ENCODE assay signal across 25 cellular contexts in the genomic region with DNA sequence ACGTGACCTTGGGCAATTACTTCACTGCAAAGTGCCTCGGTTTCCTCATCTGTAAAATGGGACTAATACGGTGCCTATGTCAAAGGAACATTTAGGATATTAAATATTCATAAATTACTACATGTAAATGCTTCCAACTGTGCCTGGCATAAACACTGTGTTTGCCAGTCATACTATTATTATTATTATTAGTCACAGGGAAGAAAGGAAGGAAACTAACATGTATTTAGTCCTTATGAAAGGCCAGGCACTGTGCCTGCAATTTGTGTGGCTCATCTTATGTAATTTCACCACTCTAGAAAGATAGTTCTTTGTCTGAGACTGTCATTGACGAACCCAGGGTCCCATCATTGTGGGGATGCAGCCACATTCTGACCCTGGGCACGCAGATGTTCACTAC. TPM values are rescaled to one million over a fixed set of nuclear protein-coding genes. Genes with fewer than 3 reads are reported as not detected.
A peak's percentile ranks its signal among the peaks of the same experiment; 100 is the strongest.
DNase-seq lines count a peak whose midpoint lies in the region; TF ChIP-seq lines count a peak whose summit lies in the region.
"Had no signal": no experiment of that assay in that cellular context is flagged by ENCODE, and none has a peak within 500 bp of the region (broad histone marks: within the 10 kb centered on the region; RNA-seq: fewer than 3 reads in every experiment).

No MANE protein-coding gene starts in this region.

- DNase-seq in GM23248 (peak; percentile 26), dermis blood vessel endothelial cell (peak; percentile 63), lung microvascular endothelial cell (ENCODE audit: low read depth in 2 of 2) (peak; percentile 64 to 72), osteoblast (ENCODE audit: insufficient read length, low spot score, missing footprints) (peak; percentile 80), iPS-NIHi11 (ENCODE audit: low spot score) (no peak), vagina (ENCODE audit: extremely low spot score in 2 of 2) (no peak)
- DNase-seq in stimulated activated CD4-positive, alpha-beta T cell treated with anti-CD3 and anti-CD28 coated beads, Interleukin-15, amount 100 ng/mL, for 24 hours = no peak
- DNase-seq: C1 segment of cervical spinal cord; CD4-positive, alpha-beta memory T cell; COR-L47; EL; GDM1; H9; Karpas-422; NCI-H1105 treated with DMSO at 0.1 percent for 48 hours; NCI-H146; NCI-H1930; NCI-H2107; NCI-H446; NCI-H524 treated with DMSO at 0.1 percent for 48 hours; NCI-H82; NK-92 treated with Interleukin-12 subunit alpha and Interleukin-12 subunit beta, amount 100 ng/mL, for 24 hours; PC-3 had no signal

- WGBS in GM23248 (ENCODE audit: low coverage in 1 of 2, low lambda C conversion rate in 2 of 2, missing lambda C conversion rate in 2 of 2), 2 experiments = 77 to 78% methylated on average over 5 of the region's 5 CpGs

- H3K4me1 ChIP-seq in GM23248 (ENCODE audit: insufficient read depth) = peaks cover 20% of the 10 kb centered on the region
- H3K4me1 ChIP-seq in osteoblast (ENCODE audit: insufficient read depth, low read length) = peaks cover 27% of the 10 kb centered on the region
- H3K4me1 ChIP-seq in vagina = peaks cover 17% of the 10 kb centered on the region

- H3K4me2 ChIP-seq in GM23248 (ENCODE audit: unreplicated experiment) (no peak overlapping the region), osteoblast (ENCODE audit: insufficient read depth, low read length) (no peak overlapping the region)
- H3K4me2 ChIP-seq: A549, GM23338 had no signal

- TF ChIP-seq POLR2A in vagina (IDR thresholded peaks at IDR 0.05) = no peak

- TF ChIP-seq CTCF in osteoblast (IDR thresholded peaks at IDR 0.05; ENCODE audit: extremely low read depth, low read depth, low read length) = no peak
- no peak for TF ChIP-seq CTCF in vagina (IDR thresholded peaks at IDR 0.05)

- in situ Hi-C loops in GM23248 (cut with MboI) = no loop called here

- H3K36me3 ChIP-seq in GM23248 (ENCODE audit: low read depth) = no peaks in the 10 kb centered on the region
- H3K36me3 ChIP-seq in osteoblast (ENCODE audit: insufficient read depth, low read length) = no peaks in the 10 kb centered on the region
- H3K36me3 ChIP-seq in vagina = no peaks in the 10 kb centered on the region

- no peaks in the 10 kb centered on the region for H3K9me2 ChIP-seq in GM23248 (ENCODE audit: insufficient read depth)

- H4K20me1 ChIP-seq in GM23248 (ENCODE audit: insufficient read depth) (no peaks in the 10 kb centered on the region), osteoblast (ENCODE audit: insufficient read depth, low read length) (no peaks in the 10 kb centered on the region)

- H2AFZ ChIP-seq in GM23248 (no peak overlapping the region), osteoblast (ENCODE audit: low read length) (no peak overlapping the region)
- H2AFZ ChIP-seq: GM23338 had no signal

- intact Hi-C loops in vagina (cut with DNase I) = no loop called here

- H3K27ac ChIP-seq in GM23248 = no peak overlapping the region
- H3K27ac ChIP-seq in osteoblast (ENCODE audit: low read depth, low read length) = no peak overlapping the region
- H3K27ac ChIP-seq in vagina = no peak overlapping the region

- H3K9ac ChIP-seq in GM23248 = no peak overlapping the region

- H3F3A ChIP-seq in GM23248 (ENCODE audit: insufficient read depth) = peaks cover 17% of the 10 kb centered on the region

- H3K27me3 ChIP-seq in GM23248 (replicated peaks; ENCODE audit: insufficient read depth) (no peaks in the 10 kb centered on the region), osteoblast (ENCODE audit: insufficient read depth, low read length) (no peaks in the 10 kb centered on the region), vagina (no peaks in the 10 kb centered on the region)

- H3K4me3 ChIP-seq in GM23248 (no peak overlapping the region), osteoblast (ENCODE audit: insufficient read depth, low read length) (no peak overlapping the region), vagina (no peak overlapping the region)
- H3K4me3 ChIP-seq: A549, GM23338 had no signal

- H3K9me3 ChIP-seq in GM23248 (ENCODE audit: low read depth) = no peaks in the 10 kb centered on the region
- H3K9me3 ChIP-seq in osteoblast (ENCODE audit: low read depth, low read length) = no peaks in the 10 kb centered on the region
- H3K9me3 ChIP-seq in vagina = no peaks in the 10 kb centered on the region
- H3K9me3 ChIP-seq: A549 had no signal

- H3K79me2 ChIP-seq in GM23248 (ENCODE audit: insufficient read depth) = no peaks in the 10 kb centered on the region
- no peaks in the 10 kb centered on the region for H3K79me2 ChIP-seq in osteoblast (ENCODE audit: insufficient read depth, low read length)

RNA-seq across cellular contexts. Expression of a gene that starts 45.0 kb away (rescaled TPM):
- total RNA-seq in GM23248 (2014; rRNA removed; shearing (Covaris generic)) = 5.1 and 9.0 TPM in 2 replicates
- polyA plus RNA-seq in GM23248 (2016; fragmentation: Nextera tagmentation; extraction: Ambion mirVana) = 1.0 and 2.0 TPM in 2 replicates
- 35.1 and 42.3 TPM in 2 replicates for total RNA-seq in dermis blood vessel endothelial cell
- 18.7 and 20.9 TPM in 2 replicates for total RNA-seq in lung microvascular endothelial cell
- total RNA-seq in osteoblast = 8.7 and 14.7 TPM in 2 replicates
- 3.9 TPM for total RNA-seq in vagina
- polyA plus RNA-seq: CD4-positive, alpha-beta memory T cell had no signal

Comparison
In these comparisons a context has a peak if more than half of its experiments do, and no peak if none do; other contexts are left out.
1. DNase-seq: peak in GM23248 (single experiment), dermis blood vessel endothelial cell (single experiment), lung microvascular endothelial cell (2 of 2) and osteoblast (single experiment); none in iPS-NIHi11 (single experiment), vagina (0 of 2) and stimulated activated CD4-positive, alpha-beta T cell treated with anti-CD3 and anti-CD28 coated beads, Interleukin-15, amount 100 ng/mL, for 24 hours (single experiment).